8 cellular contexts compared by ENCODE assay signal in genomic region chr7:20310963-20311742, GRCh38. TPM values are rescaled to one million over a fixed set of nuclear protein-coding genes. Genes with fewer than 3 reads are reported as not detected.
A peak's percentile ranks its signal among the peaks of the same experiment; 100 is the strongest.
DNase-seq lines count a peak whose midpoint lies in the region; ATAC-seq and TF ChIP-seq lines count a peak whose summit lies in the region.

No MANE protein-coding gene starts in this region.

- no peak overlapping the region for H3K4ac ChIP-seq in mesenchymal stem cell (ENCODE audit: low read depth in 1 of 2, low read length in 2 of 2)

- H2AK5ac ChIP-seq in mesenchymal stem cell (ENCODE audit: low read length, severe bottlenecking), result no peak overlapping the region

- H3K27me3 Mint-ChIP-seq in activated naive CD8-positive, alpha-beta T cell treated with anti-CD3 and anti-CD28 coated beads, Interleukin-2, amount 50 U/mL, for 24 hours, result peaks cover 4% of the 10 kb centered on the region

- peak; percentile 41 for TF ChIP-seq CTCF in left ventricle myocardium inferior (IDR thresholded peaks at IDR 0.05; ENCODE audit: borderline replicate concordance)
- peak; percentile 31 for TF ChIP-seq CTCF in astrocyte of the spinal cord (IDR thresholded peaks at IDR 0.05; ENCODE audit: low read depth, low read length)

- H3K4me3 Mint-ChIP-seq in activated naive CD8-positive, alpha-beta T cell treated with anti-CD3 and anti-CD28 coated beads, Interleukin-2, amount 50 U/mL, for 24 hours, result no peak overlapping the region

- no peak for ATAC-seq in left ventricle myocardium superior
- ATAC-seq in activated naive CD8-positive, alpha-beta T cell treated with anti-CD3 and anti-CD28 coated beads, Interleukin-2, amount 50 U/mL, for 24 hours, result no peak

- no peak overlapping the region for H3K27ac ChIP-seq in left ventricle myocardium inferior (replicated peaks)
- H3K27ac ChIP-seq in mesenchymal stem cell (ENCODE audit: low read length, poor library complexity, severe bottlenecking), result no peak overlapping the region

- H3K9me3 Mint-ChIP-seq in activated naive CD8-positive, alpha-beta T cell treated with anti-CD3 and anti-CD28 coated beads, Interleukin-2, amount 50 U/mL, for 24 hours, result no peaks in the 10 kb centered on the region

- no peak overlapping the region for H3K14ac ChIP-seq in mesenchymal stem cell (ENCODE audit: low read length in 2 of 2)

- no peak overlapping the region for H3K4me3 ChIP-seq in left ventricle myocardium inferior
- H3K4me3 ChIP-seq in astrocyte of the spinal cord (ENCODE audit: low read depth, low read length), result no peak overlapping the region
- H3K4me3 ChIP-seq in mesenchymal stem cell (ENCODE audit: insufficient read depth in 1 of 2, low read depth in 1 of 2, low read length in 2 of 2), result no peak overlapping the region

- DNase-seq in left ventricle myocardium inferior (no peak), left ventricle myocardium superior (no peak), NCI-H146 treated with DMSO at 0.1 percent for 48 hours (lab: John Stamatoyannopoulos, UW; ENCODE audit: unreplicated experiment) (peak; percentile 51), astrocyte of the spinal cord (ENCODE audit: low read depth, low spot score) (peak; percentile 79), mesenchymal stem cell (peak; percentile 61), nucleus accumbens (lab: John Stamatoyannopoulos, UW) (no peak)
- DNase-seq in activated T-cell treated with anti-CD3 and anti-CD28 coated beads, Interleukin-2, amount 50 U/mL, for 48 hours, result no peak
- no peak for DNase-seq in activated naive CD8-positive, alpha-beta T cell treated with anti-CD3 and anti-CD28 coated beads, Interleukin-2, amount 50 U/mL, for 24 hours

- H4K91ac ChIP-seq in mesenchymal stem cell (ENCODE audit: low read length), result no peak overlapping the region

- no peaks in the 10 kb centered on the region for H3K4me1 ChIP-seq in left ventricle myocardium inferior
- H3K4me1 ChIP-seq in mesenchymal stem cell (ENCODE audit: control insufficient read depth, insufficient read depth, low read depth, low read length), result peaks cover 4% of the 10 kb centered on the region

- no peak overlapping the region for H2BK120ac ChIP-seq in mesenchymal stem cell (ENCODE audit: low read depth, low read length)

- H3K79me1 ChIP-seq in mesenchymal stem cell (replicated peaks; ENCODE audit: low read length, poor library complexity, severe bottlenecking), result no peaks in the 10 kb centered on the region

- no peaks in the 10 kb centered on the region for H3K9me3 ChIP-seq in left ventricle myocardium inferior (replicated peaks)
- no peaks in the 10 kb centered on the region for H3K9me3 ChIP-seq in mesenchymal stem cell (ENCODE audit: control insufficient read depth, low read length)

- H2BK15ac ChIP-seq in mesenchymal stem cell (ENCODE audit: low read depth, poor library complexity, severe bottlenecking), result no peak overlapping the region

- H3K18ac ChIP-seq in mesenchymal stem cell (ENCODE audit: low read depth in 1 of 2, low read length in 2 of 2), result no peak overlapping the region

- no peak overlapping the region for H2AFZ ChIP-seq in mesenchymal stem cell (ENCODE audit: low read depth, low read length)

- no peak overlapping the region for H2BK5ac ChIP-seq in mesenchymal stem cell (ENCODE audit: low read depth, low read length, poor library complexity, severe bottlenecking)

- no peak overlapping the region for H2BK12ac ChIP-seq in mesenchymal stem cell (ENCODE audit: low read length in 2 of 2)

- no peaks in the 10 kb centered on the region for H3K27me3 ChIP-seq in left ventricle myocardium inferior (ENCODE audit: low read depth)
- no peaks in the 10 kb centered on the region for H3K27me3 ChIP-seq in mesenchymal stem cell (ENCODE audit: control insufficient read depth in 1 of 2, insufficient read depth in 1 of 2, low read length in 2 of 2)

- H3K23ac ChIP-seq in mesenchymal stem cell (ENCODE audit: low read length in 2 of 2), result no peak overlapping the region

- H3K36me3 Mint-ChIP-seq in activated naive CD8-positive, alpha-beta T cell treated with anti-CD3 and anti-CD28 coated beads, Interleukin-2, amount 50 U/mL, for 24 hours (ENCODE audit: low read depth), result no peaks in the 10 kb centered on the region

- H3K4me2 ChIP-seq in mesenchymal stem cell (ENCODE audit: low read length, poor library complexity, severe bottlenecking), result no peak overlapping the region

- intact Hi-C loops in left ventricle myocardium inferior (cut with micrococcal nuclease) (no loop called here), left ventricle myocardium superior (cut with micrococcal nuclease) (no loop called here)

- no peaks in the 10 kb centered on the region for H3K36me3 ChIP-seq in left ventricle myocardium inferior
- no peaks in the 10 kb centered on the region for H3K36me3 ChIP-seq in mesenchymal stem cell (ENCODE audit: control insufficient read depth in 1 of 2, insufficient read depth in 2 of 2, low read depth in 1 of 2, low read length in 2 of 2)

- 82% methylated on average over 1 of the region's 3 CpGs for WGBS in mesenchymal stem cell

- no peak overlapping the region for H3K27ac Mint-ChIP-seq in activated naive CD8-positive, alpha-beta T cell treated with anti-CD3 and anti-CD28 coated beads, Interleukin-2, amount 50 U/mL, for 24 hours

- H4K8ac ChIP-seq in mesenchymal stem cell (ENCODE audit: low read length), result no peak overlapping the region

- no peaks in the 10 kb centered on the region for H3K4me1 Mint-ChIP-seq in activated naive CD8-positive, alpha-beta T cell treated with anti-CD3 and anti-CD28 coated beads, Interleukin-2, amount 50 U/mL, for 24 hours

- in situ Hi-C loops in astrocyte of the spinal cord (cut with HindIII; ENCODE audit: low sequenced_read_pairs), result no loop called here

- H3K9ac ChIP-seq in mesenchymal stem cell (ENCODE audit: low read length), result peak overlapping the region; percentile 16

RNA-seq across cellular contexts. Expression of gene ITGB8, which starts 19.5 kb away (rescaled TPM):
- 1.5 TPM for total RNA-seq in left ventricle myocardium inferior
- 4.8 TPM for total RNA-seq in left ventricle myocardium superior
- 0.25 TPM for polyA plus RNA-seq in mesenchymal stem cell (2013, experiment 1 of 2)
- polyA plus RNA-seq in mesenchymal stem cell (2013, experiment 2 of 2), result 0.30 TPM

Comparison
In these comparisons a context has a peak if more than half of its experiments do, and no peak if none do; other contexts are left out.
1. DNase-seq: peak in NCI-H146 treated with DMSO at 0.1 percent for 48 hours (single experiment), astrocyte of the spinal cord (single experiment) and mesenchymal stem cell (single experiment); none in left ventricle myocardium inferior (single experiment), left ventricle myocardium superior (single experiment), activated T-cell treated with anti-CD3 and anti-CD28 coated beads, Interleukin-2, amount 50 U/mL, for 48 hours (0 of 2), activated naive CD8-positive, alpha-beta T cell treated with anti-CD3 and anti-CD28 coated beads, Interleukin-2, amount 50 U/mL, for 24 hours (single experiment) and nucleus accumbens (0 of 56).